In the genomic region with DNA sequence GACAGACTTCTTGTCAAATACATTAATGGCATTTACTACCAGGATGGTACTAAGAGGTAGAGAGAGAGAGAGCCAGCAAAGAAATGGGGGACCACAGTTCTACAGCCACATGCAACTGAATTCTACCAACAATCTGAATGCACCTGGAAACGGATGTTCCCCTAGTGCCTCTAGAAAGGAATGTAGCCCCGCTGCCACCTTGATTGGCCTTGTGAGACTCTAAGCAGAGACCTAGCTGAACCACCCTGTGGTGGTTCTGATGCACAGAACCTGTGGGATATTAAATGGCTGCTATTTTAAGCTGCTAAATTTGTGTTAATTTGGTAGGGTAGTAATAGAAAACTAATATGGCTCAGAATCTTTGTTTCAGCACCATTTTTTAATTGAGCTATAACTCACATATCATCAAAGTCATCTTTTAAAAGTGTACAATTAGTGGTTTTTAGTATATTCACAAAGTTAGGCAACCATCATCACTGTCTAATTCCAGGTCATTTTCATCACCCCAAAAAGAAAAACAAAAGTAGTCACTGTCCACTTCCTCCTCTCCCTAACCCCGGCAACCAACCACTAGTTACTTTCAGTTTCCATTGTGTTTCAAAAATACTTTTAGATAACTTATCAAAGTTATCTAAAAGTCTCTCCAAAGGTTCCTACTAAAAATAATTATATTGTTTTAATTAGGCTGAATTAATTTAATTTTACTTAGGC, we compare ENCODE assay signal across 8 cellular contexts. TPM values are rescaled to one million over a fixed set of nuclear protein-coding genes. Genes with fewer than 3 reads are reported as not detected.
DNase-seq lines count a peak whose midpoint lies in the region; ATAC-seq and TF ChIP-seq lines count a peak whose summit lies in the region.

No MANE protein-coding gene starts in this region.

- H3K27ac Mint-ChIP-seq in IgD-negative memory B cell = peak overlapping the region in 2 of 3 donors; percentile 76 to 86

- H3K27me3 ChIP-seq in GM06990 (replicated peaks; ENCODE audit: control insufficient read depth, insufficient read depth, low read length) = no peaks in the 10 kb centered on the region

- intact Hi-C loops in left colon (cut with DNase I, micrococcal nuclease) = no loop called here
- intact Hi-C loops in left cardiac atrium (cut with DNase I) = no loop called here

- no peaks in the 10 kb centered on the region for H3K9me3 Mint-ChIP-seq in IgD-negative memory B cell

- H3K27me3 Mint-ChIP-seq in IgD-negative memory B cell = no peaks in the 10 kb centered on the region

- peaks cover 6% of the 10 kb centered on the region for H3K36me3 Mint-ChIP-seq in IgD-negative memory B cell

- H3K4me3 ChIP-seq in GM06990 (replicated peaks; ENCODE audit: low read depth, low read length) = peak overlapping the region; percentile 3; the same call in 1 of the 2 replicates

- H3K4me3 Mint-ChIP-seq in IgD-negative memory B cell = peak overlapping the region; percentile 7 to 88 (median 75)

- ATAC-seq in GM21515 (IDR thresholded peaks at IDR 0.05; ENCODE audit: unreplicated experiment) (peak; percentile 86), left colon (no peak), left cardiac atrium (no peak)

- DNase-seq in GM06990 (ENCODE audit: extremely low read depth, insufficient read length) (no peak), dermis blood vessel endothelial cell (peak; percentile 33), LoVo (ENCODE audit: low spot score) (no peak), DMS 273 (lab: John Stamatoyannopoulos, UW; ENCODE audit: unreplicated experiment) (no peak), left colon (no peak), left cardiac atrium (no peak)

- H3K36me3 ChIP-seq in GM06990 (ENCODE audit: control insufficient read depth, insufficient read depth, low read length) = no peaks in the 10 kb centered on the region

- TF ChIP-seq CTCF in GM06990 (IDR thresholded peaks at IDR 0.05; ENCODE audit: insufficient read depth, low read length, poor library complexity, severe bottlenecking) = no peak

- peaks cover 12 to 13% (median 13%) of the 10 kb centered on the region in 3 donors for H3K4me1 Mint-ChIP-seq in IgD-negative memory B cell

RNA-seq across cellular contexts. Expression of a gene that starts 51.7 kb away (rescaled TPM):
- polyA plus RNA-seq in IgD-negative memory B cell = 2.5 TPM
- total RNA-seq in dermis blood vessel endothelial cell = 16.1 and 19.7 TPM in 2 replicates
- total RNA-seq in left colon = 10 to 100 TPM; 10.2 to 10.9 TPM
- total RNA-seq in left cardiac atrium = 1 to 10 TPM; 7.9 to 9.0 TPM
